12 cellular contexts compared by ENCODE assay signal in the genomic region with DNA sequence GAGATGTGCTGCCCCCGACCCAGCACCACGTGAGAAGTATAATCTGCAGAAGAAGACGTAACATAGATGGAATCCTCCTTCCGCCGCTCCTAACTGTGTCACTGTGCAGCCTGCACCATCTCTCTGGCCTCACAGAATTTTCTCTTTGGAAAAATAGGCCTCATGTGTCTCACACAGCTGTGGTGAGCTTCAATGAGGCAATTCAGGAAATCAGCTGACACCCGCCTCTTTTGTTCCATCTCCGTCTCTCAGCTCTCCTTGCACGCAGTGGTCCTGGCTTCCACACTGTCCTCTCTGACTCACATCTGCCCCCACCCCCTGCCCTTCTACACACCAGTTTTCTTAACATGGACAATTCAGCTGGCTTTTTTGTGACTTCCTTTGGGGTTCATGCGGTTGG. TPM values are rescaled to one million over a fixed set of nuclear protein-coding genes. Genes with fewer than 3 reads are reported as not detected.
A peak's percentile ranks its signal among the peaks of the same experiment; 100 is the strongest.
DNase-seq lines count a peak whose midpoint lies in the region; ATAC-seq and TF ChIP-seq lines count a peak whose summit lies in the region.
"Had no signal": no experiment of that assay in that cellular context is flagged by ENCODE, and none has a peak within 500 bp of the region (broad histone marks: within the 10 kb centered on the region; RNA-seq: fewer than 3 reads in every experiment).

No MANE protein-coding gene starts in this region.

- H3K4me3 Mint-ChIP-seq in activated T-cell treated with anti-CD3 and anti-CD28 coated beads, Interleukin-2, amount 50 U/mL, for 72 hours, result peak overlapping the region in 1 of 2 donors; percentile 37
- no peak overlapping the region for H3K4me3 Mint-ChIP-seq in activated T-cell treated with anti-CD3 and anti-CD28 coated beads, Interleukin-2, amount 50 U/mL, for 4 hours
- H3K4me3 Mint-ChIP-seq in activated T-helper 1 cell treated with anti-CD3 and anti-CD28 coated beads, Interleukin-12 subunit alpha, Interleukin-12 subunit beta, Interleukin-2, Interleukin-4 antibody, amounts not matched to agents 30 ng/mL and 10 ng/mL and 1 ng/mL, durations not matched to agents 14 hours and 24 hours and 36 hours, result no peak overlapping the region

- intact Hi-C loops in lower leg skin (cut with DNase I; ENCODE audit: low total_unique reads), result no loop called here
- intact Hi-C loops in activated T-helper 1 cell treated with anti-CD3 and anti-CD28 coated beads, Interleukin-12 subunit alpha, Interleukin-12 subunit beta, Interleukin-2, Interleukin-4 antibody, amounts not matched to agents 30 ng/mL and 10 ng/mL and 1 ng/mL, durations not matched to agents 14 hours and 24 hours and 36 hours (cut with micrococcal nuclease), result loop anchor here (1.0 kb wide), 1 partner anchor 46 kb away; no protein-coding TSS in a partner anchor

- peaks cover 9% of the 10 kb centered on the region for H3K4me1 Mint-ChIP-seq in activated T-cell treated with anti-CD3 and anti-CD28 coated beads, Interleukin-2, amount 50 U/mL, for 72 hours (ENCODE audit: low read depth)
- no peaks in the 10 kb centered on the region for H3K4me1 Mint-ChIP-seq in activated T-cell treated with anti-CD3 and anti-CD28 coated beads, Interleukin-2, amount 50 U/mL, for 4 hours (ENCODE audit: low read depth)
- no peaks in the 10 kb centered on the region for H3K4me1 Mint-ChIP-seq in activated T-helper 1 cell treated with anti-CD3 and anti-CD28 coated beads, Interleukin-12 subunit alpha, Interleukin-12 subunit beta, Interleukin-2, Interleukin-4 antibody, amounts not matched to agents 30 ng/mL and 10 ng/mL and 1 ng/mL, durations not matched to agents 14 hours and 24 hours and 36 hours (ENCODE audit: low read depth)

- H3K4me3 ChIP-seq in cardiac fibroblast (replicated peaks in 1 of 2; ENCODE audit: low read depth in 2 of 2, low read length in 2 of 2), result no peak overlapping the region
- H3K4me3 ChIP-seq in lower leg skin (ENCODE audit: low read depth, poor library complexity, severe bottlenecking), result no peak overlapping the region

- H3K27ac Mint-ChIP-seq in activated T-cell treated with anti-CD3 and anti-CD28 coated beads, Interleukin-2, amount 50 U/mL, for 72 hours, result no peak overlapping the region
- no peak overlapping the region for H3K27ac Mint-ChIP-seq in activated T-helper 1 cell treated with anti-CD3 and anti-CD28 coated beads, Interleukin-12 subunit alpha, Interleukin-12 subunit beta, Interleukin-2, Interleukin-4 antibody, amounts not matched to agents 30 ng/mL and 10 ng/mL and 1 ng/mL, durations not matched to agents 14 hours and 24 hours and 36 hours

- no peaks in the 10 kb centered on the region for H3K36me3 Mint-ChIP-seq in activated T-cell treated with anti-CD3 and anti-CD28 coated beads, Interleukin-2, amount 50 U/mL, for 72 hours (ENCODE audit: insufficient read depth in 2 of 2)
- no peaks in the 10 kb centered on the region for H3K36me3 Mint-ChIP-seq in activated T-cell treated with anti-CD3 and anti-CD28 coated beads, Interleukin-2, amount 50 U/mL, for 4 hours (ENCODE audit: insufficient read depth)
- no peaks in the 10 kb centered on the region for H3K36me3 Mint-ChIP-seq in activated T-helper 1 cell treated with anti-CD3 and anti-CD28 coated beads, Interleukin-12 subunit alpha, Interleukin-12 subunit beta, Interleukin-2, Interleukin-4 antibody, amounts not matched to agents 30 ng/mL and 10 ng/mL and 1 ng/mL, durations not matched to agents 14 hours and 24 hours and 36 hours (ENCODE audit: low read depth)

- H3K9me3 Mint-ChIP-seq in activated T-cell treated with anti-CD3 and anti-CD28 coated beads, Interleukin-2, amount 50 U/mL, for 72 hours, result peaks cover 0 to 2% of the 10 kb centered on the region in 2 donors
- no peaks in the 10 kb centered on the region for H3K9me3 Mint-ChIP-seq in activated T-cell treated with anti-CD3 and anti-CD28 coated beads, Interleukin-2, amount 50 U/mL, for 4 hours
- no peaks in the 10 kb centered on the region for H3K9me3 Mint-ChIP-seq in activated T-helper 1 cell treated with anti-CD3 and anti-CD28 coated beads, Interleukin-12 subunit alpha, Interleukin-12 subunit beta, Interleukin-2, Interleukin-4 antibody, amounts not matched to agents 30 ng/mL and 10 ng/mL and 1 ng/mL, durations not matched to agents 14 hours and 24 hours and 36 hours

- DNase-seq in activated T-cell treated with anti-CD3 and anti-CD28 coated beads, Interleukin-2, amount 50 U/mL, for 72 hours, result peak; percentile 0 to 7
- DNase-seq in activated T-cell treated with anti-CD3 and anti-CD28 coated beads, Interleukin-2, amount 50 U/mL, for 4 hours, result no peak
- DNase-seq in cardiac fibroblast (ENCODE audit: low read depth in 2 of 2) (peak; percentile 95 to 97), lower leg skin (ENCODE audit: low spot score in 2 of 2) (peak; percentile 81 to 86), retina (no peak)
- no peak for DNase-seq in activated T-helper 1 cell treated with anti-CD3 and anti-CD28 coated beads, Interleukin-12 subunit alpha, Interleukin-12 subunit beta, Interleukin-2, Interleukin-4 antibody, amounts not matched to agents 30 ng/mL and 10 ng/mL and 1 ng/mL, durations not matched to agents 14 hours and 24 hours and 36 hours (ENCODE audit: low spot score)

- H3K27ac ChIP-seq in temporal lobe (ENCODE audit: low read depth, low read length), result peak overlapping the region; percentile 98
- H3K27ac ChIP-seq: C4-2B had no signal

- no peak for TF ChIP-seq CTCF in cardiac fibroblast (IDR thresholded peaks at IDR 0.05; ENCODE audit: low read depth, low read length)
- no peak for TF ChIP-seq CTCF in lower leg skin (IDR thresholded peaks at IDR 0.05)

- peaks cover 14% of the 10 kb centered on the region for H3K27me3 Mint-ChIP-seq in activated T-cell treated with anti-CD3 and anti-CD28 coated beads, Interleukin-2, amount 50 U/mL, for 72 hours (ENCODE audit: low read depth)
- peaks cover 2% of the 10 kb centered on the region for H3K27me3 Mint-ChIP-seq in activated T-cell treated with anti-CD3 and anti-CD28 coated beads, Interleukin-2, amount 50 U/mL, for 4 hours (ENCODE audit: low read depth)
- H3K27me3 Mint-ChIP-seq in activated T-helper 1 cell treated with anti-CD3 and anti-CD28 coated beads, Interleukin-12 subunit alpha, Interleukin-12 subunit beta, Interleukin-2, Interleukin-4 antibody, amounts not matched to agents 30 ng/mL and 10 ng/mL and 1 ng/mL, durations not matched to agents 14 hours and 24 hours and 36 hours (ENCODE audit: insufficient read depth), result no peaks in the 10 kb centered on the region

- no peak for TF ChIP-seq POLR2A in lower leg skin (IDR thresholded peaks at IDR 0.05)

- ATAC-seq in activated T-cell treated with anti-CD3 and anti-CD28 coated beads, Interleukin-2, amount 50 U/mL, for 72 hours (replicated peaks in 1 of 2), result peak; percentile 49 to 73
- no peak for ATAC-seq in activated T-cell treated with anti-CD3 and anti-CD28 coated beads, Interleukin-2, amount 50 U/mL, for 4 hours
- no peak for ATAC-seq in HG02588 (IDR thresholded peaks at IDR 0.05; ENCODE audit: unreplicated experiment)
- ATAC-seq: left colon had no signal

- WGBS in lower leg skin, 2 donors, result 54 to 59% methylated on average over 9 of the region's 9 CpGs

RNA-seq across cellular contexts. Expression of gene C10orf90, which starts 7.2 kb away (rescaled TPM):
- total RNA-seq in activated T-cell treated with anti-CD3 and anti-CD28 coated beads, Interleukin-2, amount 50 U/mL, for 72 hours, result not detected
- not detected for total RNA-seq in activated T-cell treated with anti-CD3 and anti-CD28 coated beads, Interleukin-2, amount 50 U/mL, for 4 hours
- total RNA-seq in lower leg skin (1 to 10 TPM; 2.7 to 5.8 (median 4.0) TPM), temporal lobe (0.49 TPM)
- total RNA-seq in activated T-helper 1 cell treated with anti-CD3 and anti-CD28 coated beads, Interleukin-12 subunit alpha, Interleukin-12 subunit beta, Interleukin-2, Interleukin-4 antibody, amounts not matched to agents 30 ng/mL and 10 ng/mL and 1 ng/mL, durations not matched to agents 14 hours and 24 hours and 36 hours, result not detected in 2 replicates
- total RNA-seq: bronchial epithelial cell; T-helper 1 cell treated with Interleukin-12 subunit alpha and Interleukin-12 subunit beta and Interleukin-4 antibody, amounts not matched to agents 30 ng/mL and 1 ng/mL, for 36 hours had no signal

Comparison
In these comparisons a context has a peak if more than half of its experiments do, and no peak if none do; other contexts are left out.
1. ATAC-seq: peak in activated T-cell treated with anti-CD3 and anti-CD28 coated beads, Interleukin-2, amount 50 U/mL, for 72 hours (2 of 2); none in activated T-cell treated with anti-CD3 and anti-CD28 coated beads, Interleukin-2, amount 50 U/mL, for 4 hours (0 of 2) and HG02588 (single experiment).
2. DNase-seq: peak in activated T-cell treated with anti-CD3 and anti-CD28 coated beads, Interleukin-2, amount 50 U/mL, for 72 hours (2 of 2), cardiac fibroblast (2 of 2) and lower leg skin (2 of 2); none in activated T-cell treated with anti-CD3 and anti-CD28 coated beads, Interleukin-2, amount 50 U/mL, for 4 hours (single experiment), activated T-helper 1 cell treated with anti-CD3 and anti-CD28 coated beads, Interleukin-12 subunit alpha, Interleukin-12 subunit beta, Interleukin-2, Interleukin-4 antibody, amounts not matched to agents 30 ng/mL and 10 ng/mL and 1 ng/mL, durations not matched to agents 14 hours and 24 hours and 36 hours (single experiment) and retina (single experiment).